In genomic region chr4:96698891-96699290, GRCh38 we compare ENCODE assay signal across 20 cellular contexts.
A peak's percentile ranks its signal among the peaks of the same experiment; 100 is the strongest.
DNase-seq lines count a peak whose midpoint lies in the region; ATAC-seq and TF ChIP-seq lines count a peak whose summit lies in the region.
"Had no signal": no experiment of that assay in that cellular context is flagged by ENCODE, and none has a peak within 500 bp of the region (broad histone marks: within the 10 kb centered on the region; RNA-seq: fewer than 3 reads in every experiment).

No MANE protein-coding gene starts in this region.

- CTCF ChIA-PET in activated CD4-positive, alpha-beta T cell treated with anti-CD3 and anti-CD28 coated beads for 36 hours (lab: Charles Lee), result no interaction called here

- TF ChIP-seq CTCF in BE2C (IDR thresholded peaks at IDR 0.05; ENCODE audit: low read depth, low read length), result no peak
- no peak for TF ChIP-seq CTCF in kidney epithelial cell (IDR thresholded peaks at IDR 0.05; ENCODE audit: insufficient read depth, low read length, poor library complexity, severe bottlenecking)
- TF ChIP-seq CTCF in neural crest cell (conservative IDR thresholded peaks at IDR 0.05), result no peak

- H3K36me3 ChIP-seq in BE2C (no peaks in the 10 kb centered on the region), SK-N-MC (ENCODE audit: insufficient read depth, low read length) (no peaks in the 10 kb centered on the region), kidney epithelial cell (ENCODE audit: control insufficient read depth, insufficient read depth, low read length) (no peaks in the 10 kb centered on the region)

- peaks cover 24% of the 10 kb centered on the region for H3K4me1 Mint-ChIP-seq in neural crest cell
- H3K4me1 Mint-ChIP-seq in activated T-cell treated with anti-CD3 and anti-CD28 coated beads, Interleukin-2, amount 50 U/mL, for 72 hours (ENCODE audit: low read depth), result no peaks in the 10 kb centered on the region
- no peaks in the 10 kb centered on the region for H3K4me1 Mint-ChIP-seq in activated CD4-positive, alpha-beta T cell treated with anti-CD3 and anti-CD28 coated beads for 36 hours

- POLR2A ChIA-PET in activated CD4-positive, alpha-beta T cell treated with anti-CD3 and anti-CD28 coated beads for 36 hours (lab: Charles Lee), result no interaction called here

- H3K4me1 ChIP-seq in BE2C, result peaks cover 16% of the 10 kb centered on the region

- TF ChIP-seq POLR2A in GM18505 (IDR thresholded peaks at IDR 0.05; ENCODE audit: borderline replicate concordance, extremely low read depth, insufficient read depth, insufficient read length), result no peak

- no peaks in the 10 kb centered on the region for H3K27me3 ChIP-seq in BE2C
- no peaks in the 10 kb centered on the region for H3K27me3 ChIP-seq in kidney epithelial cell (ENCODE audit: control insufficient read depth, insufficient read depth, low read length)

- no peak overlapping the region for H3K9ac ChIP-seq in SK-N-MC (ENCODE audit: insufficient read length)
- H3K9ac ChIP-seq: GM23248, SK-N-SH had no signal

- H3K27ac ChIP-seq in SK-N-MC, result no peak overlapping the region; the same call in 1 of the 2 replicates
- H3K27ac ChIP-seq: C4-2B, GM23248 had no signal

- H3K9me3 ChIP-seq in BE2C (no peaks in the 10 kb centered on the region), SK-N-MC (ENCODE audit: low read depth, low read length) (no peaks in the 10 kb centered on the region)
- H3K9me3 ChIP-seq: SK-N-SH had no signal

- H3K9me3 Mint-ChIP-seq in neural crest cell, result no peaks in the 10 kb centered on the region
- peaks cover 2 to 3% of the 10 kb centered on the region in 2 donors for H3K9me3 Mint-ChIP-seq in activated T-cell treated with anti-CD3 and anti-CD28 coated beads, Interleukin-2, amount 50 U/mL, for 72 hours
- peaks cover 2% of the 10 kb centered on the region for H3K9me3 Mint-ChIP-seq in activated CD4-positive, alpha-beta T cell treated with anti-CD3 and anti-CD28 coated beads for 36 hours (ENCODE audit: low read depth)

- H3K27ac Mint-ChIP-seq in neural crest cell (ENCODE audit: unreplicated experiment), result peak overlapping the region; percentile 14
- no peak overlapping the region for H3K27ac Mint-ChIP-seq in activated T-cell treated with anti-CD3 and anti-CD28 coated beads, Interleukin-2, amount 50 U/mL, for 72 hours
- no peak overlapping the region for H3K27ac Mint-ChIP-seq in activated CD4-positive, alpha-beta T cell treated with anti-CD3 and anti-CD28 coated beads for 36 hours

- H3K36me3 Mint-ChIP-seq in neural crest cell (ENCODE audit: low read depth), result no peaks in the 10 kb centered on the region
- H3K36me3 Mint-ChIP-seq in activated T-cell treated with anti-CD3 and anti-CD28 coated beads, Interleukin-2, amount 50 U/mL, for 72 hours (ENCODE audit: insufficient read depth in 2 of 2), result no peaks in the 10 kb centered on the region
- H3K36me3 Mint-ChIP-seq in activated CD4-positive, alpha-beta T cell treated with anti-CD3 and anti-CD28 coated beads for 36 hours (ENCODE audit: low read depth), result no peaks in the 10 kb centered on the region

- ATAC-seq in activated T-cell treated with anti-CD3 and anti-CD28 coated beads, Interleukin-2, amount 50 U/mL, for 72 hours (replicated peaks in 1 of 2), result no peak
- ATAC-seq in activated CD4-positive, alpha-beta T cell treated with anti-CD3 and anti-CD28 coated beads for 36 hours, result no peak
- no peak for ATAC-seq in GM18505 (IDR thresholded peaks at IDR 0.05; ENCODE audit: unreplicated experiment)
- ATAC-seq: HCT116 had no signal

- H3K4me3 ChIP-seq in BE2C (ENCODE audit: low read depth, low read length) (no peak overlapping the region), SK-N-MC (peak overlapping the region; percentile 37; the same call in 1 of the 2 replicates), kidney epithelial cell (ENCODE audit: low read depth, low read length) (no peak overlapping the region)
- H3K4me3 ChIP-seq: GM23248 had no signal

- no peak overlapping the region for H3K4me3 Mint-ChIP-seq in neural crest cell
- no peak overlapping the region for H3K4me3 Mint-ChIP-seq in activated T-cell treated with anti-CD3 and anti-CD28 coated beads, Interleukin-2, amount 50 U/mL, for 72 hours
- no peak overlapping the region for H3K4me3 Mint-ChIP-seq in activated CD4-positive, alpha-beta T cell treated with anti-CD3 and anti-CD28 coated beads for 36 hours

- intact Hi-C loops in activated CD4-positive, alpha-beta T cell treated with anti-CD3 and anti-CD28 coated beads for 36 hours (cut with DNase I, micrococcal nuclease), result no loop called here

- DNase-seq in BE2C (peak; percentile 9), SK-N-MC (ENCODE audit: low read depth, low spot score) (peak; percentile 56), kidney epithelial cell (ENCODE audit: low read depth) (peak; percentile 19), neural crest cell (ENCODE audit: low read depth, low spot score) (no peak), dedifferentiated amniotic fluid mesenchymal stem cell (ENCODE audit: extremely low spot score) (no peak)
- DNase-seq in activated T-cell treated with anti-CD3 and anti-CD28 coated beads, Interleukin-2, amount 50 U/mL, for 72 hours, result no peak
- no peak for DNase-seq in activated CD4-positive, alpha-beta T cell treated with anti-CD3 and anti-CD28 coated beads for 36 hours
- DNase-seq: GM23248, MM.1S, NCI-H1092 treated with DMSO at 0.1 percent for 48 hours, NCI-H1694, NCI-H2081 treated with DMSO at 0.1 percent for 48 hours, NCI-H2227 treated with DMSO at 0.1 percent for 48 hours, NCI-H82, OCI-M1, SHP77, SK-N-SH had no signal

- H3K27me3 Mint-ChIP-seq in neural crest cell (ENCODE audit: low read depth), result no peaks in the 10 kb centered on the region
- H3K27me3 Mint-ChIP-seq in activated T-cell treated with anti-CD3 and anti-CD28 coated beads, Interleukin-2, amount 50 U/mL, for 72 hours (ENCODE audit: low read depth), result no peaks in the 10 kb centered on the region
- H3K27me3 Mint-ChIP-seq in activated CD4-positive, alpha-beta T cell treated with anti-CD3 and anti-CD28 coated beads for 36 hours, result no peaks in the 10 kb centered on the region

Comparison
In these comparisons a context has a peak if more than half of its experiments do, and no peak if none do; other contexts are left out.
1. DNase-seq: peak in BE2C (single experiment), SK-N-MC (single experiment) and kidney epithelial cell (single experiment); none in neural crest cell (single experiment), activated T-cell treated with anti-CD3 and anti-CD28 coated beads, Interleukin-2, amount 50 U/mL, for 72 hours (0 of 2), dedifferentiated amniotic fluid mesenchymal stem cell (single experiment) and activated CD4-positive, alpha-beta T cell treated with anti-CD3 and anti-CD28 coated beads for 36 hours (single experiment).